ENCODE assay signal across 15 cellular contexts in the genomic region with DNA sequence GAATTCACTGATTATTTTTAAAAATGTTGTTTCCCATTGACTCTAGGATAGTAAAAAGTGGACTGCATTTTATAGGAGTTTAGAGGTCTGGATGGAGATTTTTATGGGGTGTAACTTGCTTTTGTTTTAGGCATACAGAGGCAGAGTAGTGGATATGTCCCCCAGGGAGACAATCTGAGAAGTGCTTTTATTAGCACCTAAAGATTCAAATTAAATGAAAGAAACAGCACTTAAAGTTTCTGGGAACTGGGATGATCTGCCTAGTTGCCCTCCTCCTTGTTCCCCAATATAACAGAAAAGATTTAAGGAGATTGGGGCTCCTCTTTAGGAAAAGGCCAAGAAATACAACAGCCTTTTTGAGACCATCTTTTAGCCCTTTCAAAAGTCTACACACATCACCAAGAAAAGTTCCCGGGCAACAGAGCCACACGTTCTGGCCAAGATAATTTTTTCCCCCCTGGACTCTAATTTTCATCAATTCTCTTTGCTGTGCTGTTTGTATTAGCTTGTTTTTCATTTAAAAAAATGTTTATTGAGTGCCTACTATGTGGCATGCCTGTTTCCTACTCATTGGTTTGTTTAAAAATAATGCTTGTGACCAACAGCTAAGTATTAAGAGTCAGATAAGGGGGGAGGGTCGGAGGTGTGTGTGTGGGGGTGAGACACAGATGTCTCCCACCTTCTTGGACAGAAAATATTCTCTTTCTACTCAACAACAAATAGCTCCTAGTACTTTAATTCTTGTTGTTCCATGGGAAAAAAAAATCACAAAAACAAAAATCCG. TPM values are rescaled to one million over a fixed set of nuclear protein-coding genes. Genes with fewer than 3 reads are reported as not detected.
A peak's percentile ranks its signal among the peaks of the same experiment; 100 is the strongest.
DNase-seq lines count a peak whose midpoint lies in the region; ATAC-seq and TF ChIP-seq lines count a peak whose summit lies in the region.
"Had no signal": no experiment of that assay in that cellular context is flagged by ENCODE, and none has a peak within 500 bp of the region (broad histone marks: within the 10 kb centered on the region; RNA-seq: fewer than 3 reads in every experiment).

No MANE protein-coding gene starts in this region.

- H3K27me3 Mint-ChIP-seq in T-helper 2 cell treated with Interferon-gamma antibody and Interleukin-4, amounts not matched to agents 5 μg/mL and 100 μg/mL, for 36 hours (ENCODE audit: low read depth): peaks cover 77% of the 10 kb centered on the region
- peaks cover 21% of the 10 kb centered on the region for H3K27me3 Mint-ChIP-seq in glutamatergic neuron (ENCODE audit: unreplicated experiment)

- H3K36me3 Mint-ChIP-seq in T-helper 2 cell treated with Interferon-gamma antibody and Interleukin-4, amounts not matched to agents 5 μg/mL and 100 μg/mL, for 36 hours (ENCODE audit: low read depth): no peaks in the 10 kb centered on the region
- H3K36me3 Mint-ChIP-seq in glutamatergic neuron (ENCODE audit: unreplicated experiment): no peaks in the 10 kb centered on the region

- H3K9me3 Mint-ChIP-seq in T-helper 2 cell treated with Interferon-gamma antibody and Interleukin-4, amounts not matched to agents 5 μg/mL and 100 μg/mL, for 36 hours: no peaks in the 10 kb centered on the region
- peaks cover 22% of the 10 kb centered on the region for H3K9me3 Mint-ChIP-seq in glutamatergic neuron (ENCODE audit: unreplicated experiment)

- no peak for DNase-seq in T-helper 2 cell treated with Interferon-gamma antibody and Interleukin-4, amounts not matched to agents 5 μg/mL and 100 μg/mL, for 36 hours (ENCODE audit: low spot score)
- DNase-seq in T-helper 2 cell (no peak), NCI-H82 treated with DMSO at 0.1 percent for 48 hours (lab: John Stamatoyannopoulos, UW; ENCODE audit: unreplicated experiment) (peak; percentile 87), glutamatergic neuron (no peak), retina (peak; percentile 27), NCI-H1417 treated with DMSO at 0.1 percent for 48 hours (lab: John Stamatoyannopoulos, UW) (no peak)
- no peak for DNase-seq in effector CD4-positive, alpha-beta T cell
- DNase-seq: DMS79 treated with DMSO at 0.1 percent for 48 hours, foreskin keratinocyte, mammary epithelial cell, NCI-H1105, stomach had no signal

- peaks cover 14% of the 10 kb centered on the region for H3K4me1 Mint-ChIP-seq in T-helper 2 cell treated with Interferon-gamma antibody and Interleukin-4, amounts not matched to agents 5 μg/mL and 100 μg/mL, for 36 hours (ENCODE audit: low read depth)
- H3K4me1 Mint-ChIP-seq in glutamatergic neuron (ENCODE audit: low read depth, unreplicated experiment): peaks cover 26% of the 10 kb centered on the region

- H3K4me3 Mint-ChIP-seq in T-helper 2 cell treated with Interferon-gamma antibody and Interleukin-4, amounts not matched to agents 5 μg/mL and 100 μg/mL, for 36 hours: peak overlapping the region; percentile 15
- peak overlapping the region; percentile 88 for H3K4me3 Mint-ChIP-seq in glutamatergic neuron (ENCODE audit: unreplicated experiment)

- TF ChIP-seq CTCF in glutamatergic neuron (IDR thresholded peaks at IDR 0.05; ENCODE audit: partially characterized antibody, unreplicated experiment): no peak

- ATAC-seq in GM19467 (IDR thresholded peaks at IDR 0.05; ENCODE audit: unreplicated experiment): no peak

- no peak overlapping the region for H3K27ac Mint-ChIP-seq in T-helper 2 cell treated with Interferon-gamma antibody and Interleukin-4, amounts not matched to agents 5 μg/mL and 100 μg/mL, for 36 hours
- peak overlapping the region; percentile 90 for H3K27ac Mint-ChIP-seq in glutamatergic neuron (ENCODE audit: unreplicated experiment)

RNA-seq across cellular contexts. Expression of a gene that starts 2.4 kb away (rescaled TPM):
- total RNA-seq in glutamatergic neuron (ENCODE audit: unreplicated experiment): 260 TPM
- total RNA-seq: foreskin keratinocyte had no signal

RNA-seq across cellular contexts. Expression of a gene that starts 26.3 kb away (rescaled TPM):
- total RNA-seq in glutamatergic neuron (ENCODE audit: unreplicated experiment): not detected
- total RNA-seq: A172, foreskin keratinocyte, H4, mammary epithelial cell, stomach had no signal

RNA-seq across cellular contexts. Expression of a gene that starts 50.1 kb away (rescaled TPM):
- 143 TPM for total RNA-seq in glutamatergic neuron (ENCODE audit: unreplicated experiment)

Comparison
In these comparisons a context has a peak if more than half of its experiments do, and no peak if none do; other contexts are left out.
1. DNase-seq: peak in NCI-H82 treated with DMSO at 0.1 percent for 48 hours (single experiment) and retina (single experiment); none in T-helper 2 cell treated with Interferon-gamma antibody and Interleukin-4, amounts not matched to agents 5 μg/mL and 100 μg/mL, for 36 hours (single experiment), T-helper 2 cell (0 of 5), glutamatergic neuron (single experiment), NCI-H1417 treated with DMSO at 0.1 percent for 48 hours (single experiment) and effector CD4-positive, alpha-beta T cell (single experiment).